Comparison of ENCODE assay signal across 33 cellular contexts in genomic region chrX:120585702-120586101, GRCh38.
"Had no signal": no experiment of that assay in that cellular context is flagged by ENCODE, and none has a peak within 500 bp of the region (broad histone marks: within the 10 kb centered on the region; RNA-seq: fewer than 3 reads in every experiment).

No MANE protein-coding gene starts in this region.

- H2AFZ ChIP-seq: PC-9 had no signal

- H3K4me1 ChIP-seq: SJCRH30 had no signal

- H3K4me3 ChIP-seq: MG63, PC-9, SJCRH30, SK-N-MC had no signal

- H3K4me3 Mint-ChIP-seq: T-cell had no signal

- H3K4me2 ChIP-seq: PC-9 had no signal

- H3K4me1 Mint-ChIP-seq: T-cell had no signal

- H3K27me3 ChIP-seq: MG63, SJCRH30 had no signal

- FAIRE-seq: RCC 7860 had no signal

- DNase-seq: MG63, NCI-H1048, NCI-H1092 treated with DMSO at 0.1 percent for 48 hours, NCI-H1105 treated with DMSO at 0.1 percent for 48 hours, NCI-H1417, NCI-H1436, NCI-H146, NCI-H1694, NCI-H187, NCI-H1930, NCI-H2029 treated with DMSO at 0.1 percent for 48 hours, NCI-H2081 treated with DMSO at 0.1 percent for 48 hours, NCI-H2107, NCI-H2171, NCI-H226, NCI-H446 treated with DMSO at 0.1 percent for 48 hours, NCI-H510A, NCI-H524, NCI-H526, NCI-H69, NCI-H748 treated with DMSO at 0.1 percent for 48 hours, NCI-H82, PC-9, SHP77, SIG-M5, SJCRH30, T-cell had no signal

- H3K36me3 Mint-ChIP-seq: T-cell had no signal

- H3K36me3 ChIP-seq: MG63, SJCRH30 had no signal

- ATAC-seq: Panc1, Right ventricle myocardium inferior, SK-N-SH treated with all-trans-retinoic acid at 6 μM for 48 hours, T-cell had no signal

- H3K27ac Mint-ChIP-seq: T-cell had no signal

- H3K27ac ChIP-seq: PC-9, RWPE1, SJCRH30, SK-N-MC had no signal

- H3K9me3 ChIP-seq: MG63, SJCRH30 had no signal
